In genomic region chr14:60657609-60657983, GRCh38 we compare ENCODE assay signal across 8 cellular contexts. TPM values are rescaled to one million over a fixed set of nuclear protein-coding genes. Genes with fewer than 3 reads are reported as not detected.
A peak's percentile ranks its signal among the peaks of the same experiment; 100 is the strongest.
DNase-seq lines count a peak whose midpoint lies in the region; ATAC-seq, FAIRE-seq and TF ChIP-seq lines count a peak whose summit lies in the region.

No MANE protein-coding gene starts in this region.

- POLR2A ChIA-PET in BJ (lab: Charles Lee), result interaction anchor here (0.7 kb wide), 1 partner anchor 323 kb away, joined by 3 read pairs; no protein-coding TSS in a partner anchor

- no peaks in the 10 kb centered on the region for H3K36me3 ChIP-seq in BJ (ENCODE audit: control insufficient read depth, insufficient read depth, low read length)

- ATAC-seq in central memory CD8-positive, alpha-beta T cell (replicated peaks; ENCODE audit: extremely low read depth, poor library complexity, severe bottlenecking), result no peak
- ATAC-seq in natural killer cell (no peak), GM19023 (IDR thresholded peaks at IDR 0.05; ENCODE audit: unreplicated experiment) (no peak)

- H3K27ac Mint-ChIP-seq in central memory CD8-positive, alpha-beta T cell (ENCODE audit: low read depth), result no peak overlapping the region
- no peak overlapping the region for H3K27ac Mint-ChIP-seq in natural killer cell

- DNase-seq in BJ (ENCODE audit: low read depth) (no peak), HFF-Myc (ENCODE audit: extremely low read depth, low read depth) (no peak), natural killer cell (no peak), superior temporal gyrus (ENCODE audit: extremely low spot score) (no peak), H54 (ENCODE audit: insufficient read length, low spot score) (no peak), NCI-H2081 (lab: John Stamatoyannopoulos, UW) (no peak)
- no peak for DNase-seq in central memory CD8-positive, alpha-beta T cell (ENCODE audit: low spot score in 2 of 2)

- no peak for TF ChIP-seq CTCF in BJ (IDR thresholded peaks at IDR 0.05; ENCODE audit: insufficient read depth, low read depth, low read length)
- TF ChIP-seq CTCF in HFF-Myc (IDR thresholded peaks at IDR 0.05; ENCODE audit: low read depth, low read length, missing control alignments), result no peak
- no peak for TF ChIP-seq CTCF in natural killer cell (IDR thresholded peaks at IDR 0.05)

- intact Hi-C loops in natural killer cell (cut with micrococcal nuclease), result no loop called here

- peak overlapping the region; percentile 62 for H3K4me3 Mint-ChIP-seq in central memory CD8-positive, alpha-beta T cell
- peak overlapping the region; percentile 90 for H3K4me3 Mint-ChIP-seq in natural killer cell

- peaks cover 96% of the 10 kb centered on the region for H3K27me3 Mint-ChIP-seq in central memory CD8-positive, alpha-beta T cell
- peaks cover 73% of the 10 kb centered on the region in 2 donors for H3K27me3 Mint-ChIP-seq in natural killer cell (ENCODE audit: low read depth in 2 of 2)

- peaks cover 28% of the 10 kb centered on the region for H3K4me1 Mint-ChIP-seq in central memory CD8-positive, alpha-beta T cell
- peaks cover 26 to 33% of the 10 kb centered on the region in 2 donors for H3K4me1 Mint-ChIP-seq in natural killer cell

- no peaks in the 10 kb centered on the region for H3K27me3 ChIP-seq in BJ (ENCODE audit: control insufficient read depth, insufficient read depth, low read length)

- FAIRE-seq in H54 (lab: Jason Lieb, UNC), result no peak

- H3K9me3 Mint-ChIP-seq in central memory CD8-positive, alpha-beta T cell, result no peaks in the 10 kb centered on the region
- H3K9me3 Mint-ChIP-seq in natural killer cell, result no peaks in the 10 kb centered on the region

- H3K36me3 Mint-ChIP-seq in central memory CD8-positive, alpha-beta T cell (ENCODE audit: insufficient read depth), result peaks cover 4% of the 10 kb centered on the region
- H3K36me3 Mint-ChIP-seq in natural killer cell, result no peaks in the 10 kb centered on the region

- TF ChIP-seq POLR2A in H54 (IDR thresholded peaks at IDR 0.05; ENCODE audit: low read depth, low read length), result no peak

- CTCF ChIA-PET in BJ (lab: Yijun Ruan, JAX), result interaction anchor here (1.1 kb wide), 1 partner anchor 14 kb away, joined by 3 read pairs; no protein-coding TSS in a partner anchor

- H3K4me3 ChIP-seq in BJ (ENCODE audit: low read depth, low read length) (peak overlapping the region; percentile 57), HFF-Myc (replicated peaks; ENCODE audit: low read depth, low read length) (peak overlapping the region; percentile 50)

RNA-seq across cellular contexts. Expression of gene SIX1, which starts 8.3 kb away (rescaled TPM):
- polyA plus RNA-seq in BJ (2011; rRNA removed), result 3.2 and 6.1 TPM in 2 replicates
- polyA minus RNA-seq in BJ (2011; rRNA and poly(A)+ RNA removed), result 3.7 and 4.8 TPM in 2 replicates
- total RNA-seq in natural killer cell, result not detected
